ENCODE assay signal across 14 cellular contexts in genomic region chr17:81439926-81440450, GRCh38. TPM values are rescaled to one million over a fixed set of nuclear protein-coding genes. Genes with fewer than 3 reads are reported as not detected.
"Had no signal": no experiment of that assay in that cellular context is flagged by ENCODE, and none has a peak within 500 bp of the region (broad histone marks: within the 10 kb centered on the region; RNA-seq: fewer than 3 reads in every experiment).

No MANE protein-coding gene starts in this region.

- H3K36me3 ChIP-seq: brain microvascular endothelial cell had no signal

- H3K9ac ChIP-seq: KMS-11, SK-N-SH had no signal

- H3K9me2 ChIP-seq: SK-N-SH had no signal

- DNase-seq: activated CD4-positive, alpha-beta T cell treated with anti-CD3 and anti-CD28 coated beads, Interleukin-2, amount 10 ng/mL, durations not matched to agents 7 days and 5 days; activated CD8-positive, alpha-beta T cell treated with anti-CD3 and anti-CD28 coated beads, Interleukin-2, amount 10 ng/mL, durations not matched to agents 7 days and 5 days; activated gamma-delta T cell treated with Interleukin-2 at 50 U/mL for 16 hours; activated naive CD4-positive, alpha-beta T cell treated with anti-CD3 and anti-CD28 coated beads, Interleukin-2, amount 10 ng/mL, durations not matched to agents 7 days and 5 days; activated T-cell treated with anti-CD3 and anti-CD28 coated beads, Interleukin-2, amount 50 U/mL, for 4 hours; anterior cingulate cortex; brain microvascular endothelial cell; central memory CD4-positive, alpha-beta T cell; NCI-H2081 treated with DMSO at 0.1 percent for 48 hours; NCI-H226; NCI-H446 treated with DMSO at 0.1 percent for 48 hours had no signal

- H3K4me2 ChIP-seq: KMS-11, SK-N-SH had no signal

- H3K9me3 ChIP-seq: SK-N-SH had no signal

- H3K27me3 ChIP-seq: brain microvascular endothelial cell had no signal

- H3K27ac ChIP-seq: brain microvascular endothelial cell, KMS-11, RWPE1 had no signal

RNA-seq across cellular contexts. Expression of gene BAHCC1, which starts 44.7 kb away (rescaled TPM):
- total RNA-seq: activated CD4-positive, alpha-beta T cell treated with anti-CD3 and anti-CD28 coated beads, Interleukin-2, amount 10 ng/mL, durations not matched to agents 7 days and 5 days had no signal
